1 cellular context compared by ENCODE assay signal in the genomic region with DNA sequence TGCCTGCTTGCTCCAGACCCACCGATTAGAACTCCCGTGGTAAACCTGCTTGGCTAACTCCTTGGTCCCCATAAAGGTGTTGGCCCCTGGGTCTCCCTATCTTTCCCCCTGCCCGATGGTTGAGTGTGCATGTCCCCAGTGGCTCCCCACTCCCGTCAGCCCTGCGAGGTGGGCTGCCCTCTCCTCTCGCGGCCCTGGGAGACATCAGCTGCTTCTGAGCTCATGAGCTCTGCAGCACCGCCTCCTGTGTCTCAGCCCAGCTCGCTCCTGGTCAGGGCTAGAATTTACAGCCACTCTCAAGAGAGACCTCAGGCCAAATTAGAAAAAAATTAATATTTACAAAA.
TF ChIP-seq lines count a peak whose summit lies in the region.

No MANE protein-coding gene starts in this region.

TF ChIP-seq in IMR-90, 13 proteins besides CTCF, POLR2A, EP300 and RAD21:
- TF ChIP-seq, protein P1, sequence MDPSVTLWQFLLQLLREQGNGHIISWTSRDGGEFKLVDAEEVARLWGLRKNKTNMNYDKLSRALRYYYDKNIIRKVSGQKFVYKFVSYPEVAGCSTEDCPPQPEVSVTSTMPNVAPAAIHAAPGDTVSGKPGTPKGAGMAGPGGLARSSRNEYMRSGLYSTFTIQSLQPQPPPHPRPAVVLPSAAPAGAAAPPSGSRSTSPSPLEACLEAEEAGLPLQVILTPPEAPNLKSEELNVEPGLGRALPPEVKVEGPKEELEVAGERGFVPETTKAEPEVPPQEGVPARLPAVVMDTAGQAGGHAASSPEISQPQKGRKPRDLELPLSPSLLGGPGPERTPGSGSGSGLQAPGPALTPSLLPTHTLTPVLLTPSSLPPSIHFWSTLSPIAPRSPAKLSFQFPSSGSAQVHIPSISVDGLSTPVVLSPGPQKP (IDR thresholded peaks at IDR 0.05; ENCODE audit: borderline replicate concordance, low read depth, low read length): no peak
TF ChIP-seq in IMR-90: peak in this region for 0.
